ENCODE assay signal across 2 cellular contexts in the genomic region with DNA sequence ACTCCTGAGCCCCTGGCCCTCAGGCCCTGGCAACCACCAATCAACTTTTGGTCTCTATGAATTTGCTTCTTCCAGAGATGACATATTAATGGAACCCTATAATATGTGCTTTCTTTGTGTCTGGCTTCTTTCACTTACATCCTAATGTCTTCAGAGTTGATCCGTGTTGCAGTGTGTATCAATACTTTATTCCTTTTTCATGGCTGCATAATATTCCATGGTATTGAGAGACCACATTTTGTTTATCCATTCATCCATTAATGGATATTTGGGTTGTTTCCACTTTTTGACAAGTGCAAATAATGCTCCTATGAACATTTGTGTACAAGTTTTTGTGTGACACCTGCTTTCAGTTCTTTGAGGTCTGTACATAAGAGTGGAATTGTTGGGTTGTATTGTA.
TF ChIP-seq lines count a peak whose summit lies in the region.

No MANE protein-coding gene starts in this region.

TF ChIP-seq in HEK293, 187 proteins besides CTCF, POLR2A, EP300 and RAD21:
- no peak for TF ChIP-seq AEBP2 (tag by site-specific recombination; IDR thresholded peaks at IDR 0.05; ENCODE audit: borderline replicate concordance)
- TF ChIP-seq, protein P1, sequence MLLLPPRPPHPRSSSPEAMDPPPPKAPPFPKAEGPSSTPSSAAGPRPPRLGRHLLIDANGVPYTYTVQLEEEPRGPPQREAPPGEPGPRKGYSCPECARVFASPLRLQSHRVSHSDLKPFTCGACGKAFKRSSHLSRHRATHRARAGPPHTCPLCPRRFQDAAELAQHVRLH (tag by site-specific recombination; IDR thresholded peaks at IDR 0.05): peak; percentile 72
- TF ChIP-seq ZNF211 (tag by site-specific recombination; IDR thresholded peaks at IDR 0.05; ENCODE audit: low read depth): no peak
- TF ChIP-seq, protein P2, sequence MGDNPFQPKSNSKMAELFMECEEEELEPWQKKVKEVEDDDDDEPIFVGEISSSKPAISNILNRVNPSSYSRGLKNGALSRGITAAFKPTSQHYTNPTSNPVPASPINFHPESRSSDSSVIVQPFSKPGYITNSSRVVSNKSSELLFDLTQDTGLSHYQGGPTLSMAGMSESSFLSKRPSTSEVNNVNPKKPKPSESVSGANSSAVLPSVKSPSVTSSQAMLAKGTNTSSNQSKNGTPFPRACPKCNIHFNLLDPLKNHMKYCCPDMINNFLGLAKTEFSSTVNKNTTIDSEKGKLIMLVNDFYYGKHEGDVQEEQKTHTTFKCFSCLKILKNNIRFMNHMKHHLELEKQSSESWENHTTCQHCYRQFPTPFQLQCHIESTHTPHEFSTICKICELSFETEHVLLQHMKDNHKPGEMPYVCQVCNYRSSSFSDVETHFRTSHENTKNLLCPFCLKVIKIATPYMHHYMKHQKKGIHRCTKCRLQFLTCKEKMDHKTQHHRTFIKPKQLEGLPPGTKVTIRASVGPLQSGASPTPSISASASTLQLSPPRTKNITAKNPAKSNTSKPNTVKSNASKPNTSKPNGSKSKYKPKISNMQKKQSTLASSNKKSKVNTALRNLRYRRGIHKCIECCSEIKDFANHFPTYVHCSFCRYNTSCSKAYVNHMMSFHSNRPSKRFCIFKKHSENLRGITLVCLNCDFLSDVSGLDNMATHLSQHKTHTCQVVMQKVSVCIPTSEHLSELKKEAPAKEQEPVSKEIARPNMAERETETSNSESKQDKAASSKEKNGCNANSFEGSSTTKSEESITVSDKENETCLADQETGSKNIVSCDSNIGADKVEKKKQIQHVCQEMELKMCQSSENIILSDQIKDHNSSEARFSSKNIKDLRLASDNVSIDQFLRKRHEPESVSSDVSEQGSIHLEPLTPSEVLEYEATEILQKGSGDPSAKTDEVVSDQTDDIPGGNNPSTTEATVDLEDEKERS (tag by site-specific recombination; IDR thresholded peaks at IDR 0.05): 0 out of 2 replicates have a peak, but pooled peaks have one; percentile 47
- TF ChIP-seq ZNF146 (tag by site-specific recombination; IDR thresholded peaks at IDR 0.05): peak; percentile 97
- peak; percentile 44; the same call in 1 of the 2 replicates for TF ChIP-seq ZNF140 (tag by site-specific recombination; IDR thresholded peaks at IDR 0.05)
- TF ChIP-seq ATF2 (tag by site-specific recombination; IDR thresholded peaks at IDR 0.05; ENCODE audit: low read depth): no peak

TF ChIP-seq in H1, 55 proteins besides CTCF, POLR2A, EP300 and RAD21:
- TF ChIP-seq POLR2AphosphoS5 (IDR thresholded peaks at IDR 0.05; ENCODE audit: low read depth, low read length) (no peak), KDM1A (IDR thresholded peaks at IDR 0.05; ENCODE audit: borderline replicate concordance, low read length) (peak; percentile 91), HDAC2 (IDR thresholded peaks at IDR 0.05; ENCODE audit: borderline replicate concordance in 1 of 2, low read depth in 2 of 2, low read length in 2 of 2) (peak in 1 of 2 experiments; percentile 72; a peak in 1 of 4 replicates)
